Comparison of ENCODE assay signal across 8 cellular contexts in the genomic region with DNA sequence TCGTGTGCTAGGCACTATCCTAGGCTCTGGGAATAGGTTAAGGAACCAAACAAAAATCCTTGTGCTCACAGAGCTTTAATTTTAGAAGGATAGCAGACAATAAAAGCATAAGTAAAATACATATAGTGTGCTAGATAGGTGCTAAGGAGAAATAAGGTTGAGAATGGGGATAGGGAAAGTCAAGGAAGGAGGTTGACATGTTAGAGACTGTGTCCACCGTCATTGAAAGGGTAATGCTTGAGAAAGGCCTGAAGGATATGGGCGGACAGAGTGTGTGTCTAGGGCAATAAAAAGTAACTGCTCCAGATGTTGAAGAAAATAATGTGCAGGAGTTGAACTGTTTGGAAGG. TPM values are rescaled to one million over a fixed set of nuclear protein-coding genes. Genes with fewer than 3 reads are reported as not detected.
A peak's percentile ranks its signal among the peaks of the same experiment; 100 is the strongest.
DNase-seq lines count a peak whose midpoint lies in the region; ATAC-seq and TF ChIP-seq lines count a peak whose summit lies in the region.

No MANE protein-coding gene starts in this region.

- peaks cover 45% of the 10 kb centered on the region for H3K27me3 Mint-ChIP-seq in T-helper 1 cell treated with Interleukin-12 subunit alpha and Interleukin-12 subunit beta and Interleukin-4 antibody, amounts not matched to agents 30 μg/mL and 1 μg/mL, for 36 hours (ENCODE audit: low read depth)

- H3K4me1 ChIP-seq in SJCRH30: no peaks in the 10 kb centered on the region
- H3K4me1 ChIP-seq in right cardiac atrium (ENCODE audit: control insufficient read depth, insufficient read depth, low read length): no peaks in the 10 kb centered on the region
- H3K4me1 ChIP-seq in stomach smooth muscle (ENCODE audit: control insufficient read depth, insufficient read depth, low read length): peaks cover 7% of the 10 kb centered on the region

- peaks cover 11% of the 10 kb centered on the region for H3K9me3 Mint-ChIP-seq in T-helper 1 cell treated with Interleukin-12 subunit alpha and Interleukin-12 subunit beta and Interleukin-4 antibody, amounts not matched to agents 30 μg/mL and 1 μg/mL, for 36 hours

- peak overlapping the region; percentile 70 for H3K4me3 ChIP-seq in SJCRH30
- H3K4me3 ChIP-seq in right cardiac atrium (ENCODE audit: low read length): peak overlapping the region; percentile 94
- peak overlapping the region; percentile 61 to 79 for H3K4me3 ChIP-seq in stomach smooth muscle (ENCODE audit: low read length in 2 of 2)
- H3K4me3 ChIP-seq in lower leg skin (ENCODE audit: low read depth, poor library complexity, severe bottlenecking): no peak overlapping the region

- no peak for TF ChIP-seq CTCF in lower leg skin (IDR thresholded peaks at IDR 0.05)

- ATAC-seq in right cardiac atrium: no peak

- no peak for TF ChIP-seq POLR2A in lower leg skin (IDR thresholded peaks at IDR 0.05)

- no peaks in the 10 kb centered on the region; the same call in 1 of the 2 replicates for H3K27me3 ChIP-seq in SJCRH30
- no peaks in the 10 kb centered on the region for H3K27me3 ChIP-seq in right cardiac atrium (ENCODE audit: control insufficient read depth, insufficient read depth)
- no peaks in the 10 kb centered on the region for H3K27me3 ChIP-seq in stomach smooth muscle (ENCODE audit: control insufficient read depth in 1 of 2, insufficient read depth in 2 of 2, low read length in 2 of 2)

- H3K27ac Mint-ChIP-seq in T-helper 1 cell treated with Interleukin-12 subunit alpha and Interleukin-12 subunit beta and Interleukin-4 antibody, amounts not matched to agents 30 μg/mL and 1 μg/mL, for 36 hours: peak overlapping the region; percentile 80

- no peak overlapping the region for H3K9ac ChIP-seq in stomach smooth muscle (ENCODE audit: low read length in 2 of 2)

- intact Hi-C loops in right cardiac atrium (cut with DNase I): no loop called here
- intact Hi-C loops in lower leg skin (cut with DNase I; ENCODE audit: low total_unique reads): no loop called here

- H3K36me3 Mint-ChIP-seq in T-helper 1 cell treated with Interleukin-12 subunit alpha and Interleukin-12 subunit beta and Interleukin-4 antibody, amounts not matched to agents 30 μg/mL and 1 μg/mL, for 36 hours (ENCODE audit: low read depth): peaks cover 3% of the 10 kb centered on the region

- 26% methylated on average over 3 of the region's 3 CpGs for WGBS in right cardiac atrium
- 12 to 18% methylated on average over 3 of the region's 3 CpGs for WGBS in lower leg skin, 2 donors

- no peaks in the 10 kb centered on the region for H3K36me3 ChIP-seq in SJCRH30
- no peaks in the 10 kb centered on the region for H3K36me3 ChIP-seq in stomach smooth muscle (ENCODE audit: control insufficient read depth in 2 of 2, insufficient read depth in 2 of 2, low read length in 2 of 2)

- no peak overlapping the region for H3K27ac ChIP-seq in SJCRH30
- H3K27ac ChIP-seq in right cardiac atrium (ENCODE audit: low read length): no peak overlapping the region
- no peak overlapping the region for H3K27ac ChIP-seq in stomach smooth muscle (ENCODE audit: low read length)

- H3K4me1 Mint-ChIP-seq in T-helper 1 cell treated with Interleukin-12 subunit alpha and Interleukin-12 subunit beta and Interleukin-4 antibody, amounts not matched to agents 30 μg/mL and 1 μg/mL, for 36 hours (ENCODE audit: low read depth): peaks cover 28% of the 10 kb centered on the region

- peak overlapping the region; percentile 77 for H3K4me3 Mint-ChIP-seq in T-helper 1 cell treated with Interleukin-12 subunit alpha and Interleukin-12 subunit beta and Interleukin-4 antibody, amounts not matched to agents 30 μg/mL and 1 μg/mL, for 36 hours

- no peak for DNase-seq in T-helper 1 cell
- no peak for DNase-seq in SJCRH30
- DNase-seq in right cardiac atrium: no peak
- DNase-seq in lower leg skin (ENCODE audit: low spot score in 2 of 2): no peak
- DNase-seq in ureter (ENCODE audit: low spot score): no peak
- no peak for DNase-seq in COLO829 (ENCODE audit: low spot score)

- H3K9me3 ChIP-seq in SJCRH30 (replicated peaks) (peaks cover 6% of the 10 kb centered on the region; the same call in 1 of the 2 replicates), right cardiac atrium (ENCODE audit: control insufficient read depth, low read length) (no peaks in the 10 kb centered on the region), stomach smooth muscle (ENCODE audit: control insufficient read depth in 2 of 2, low read length in 2 of 2) (no peaks in the 10 kb centered on the region)

RNA-seq across cellular contexts. Expression of gene TDRD7, which starts 0.5 kb away (rescaled TPM):
- 2.4 and 2.5 TPM in 2 replicates for total RNA-seq in SJCRH30 (2014; rRNA removed; shearing (Covaris generic))
- total RNA-seq in right cardiac atrium (10 to 100 TPM in 1 of 4 donors, 1 to 10 TPM in 3; 8.5 to 10.2 (median 9.3) TPM), lower leg skin (1 to 10 TPM; 3.6 to 8.2 (median 6.4) TPM), ureter (12.9 TPM)
- polyA plus RNA-seq in right cardiac atrium: 5.1 TPM
